In genomic region chr13:82797876-82798275, GRCh38 we compare ENCODE assay signal across 17 cellular contexts.
DNase-seq lines count a peak whose midpoint lies in the region; ATAC-seq lines count a peak whose summit lies in the region.
"Had no signal": no experiment of that assay in that cellular context is flagged by ENCODE, and none has a peak within 500 bp of the region (broad histone marks: within the 10 kb centered on the region; RNA-seq: fewer than 3 reads in every experiment).

No MANE protein-coding gene starts in this region.

- ATAC-seq in sciatic nerve, result peak; percentile 45
- ATAC-seq: A549, GM12878, GM23338, HepG2 had no signal

- H2BK5ac ChIP-seq in trophoblast cell (ENCODE audit: low read depth, low read length, poor library complexity), result no peak overlapping the region

- no peaks in the 10 kb centered on the region for H3K9me3 ChIP-seq in trophoblast cell (ENCODE audit: insufficient read depth, low read depth, low read length)
- H3K9me3 ChIP-seq: A549, BLaER1 had no signal

- H2BK12ac ChIP-seq in trophoblast cell (ENCODE audit: low read length), result no peak overlapping the region

- H3K4ac ChIP-seq in trophoblast cell (ENCODE audit: low read depth, low read length), result no peak overlapping the region

- DNase-seq in COLO829 (ENCODE audit: low spot score), result peak; percentile 30
- DNase-seq in OCI-M1 (lab: John Stamatoyannopoulos, UW), result peak; percentile 66
- peak; percentile 24 for DNase-seq in inferior parietal cortex (ENCODE audit: extremely low spot score)
- DNase-seq in sciatic nerve (ENCODE audit: low spot score), result no peak
- DNase-seq in activated naive CD4-positive, alpha-beta T cell treated with anti-CD3 and anti-CD28 coated beads, Interleukin-2, amount 50 U/mL, for 16 hours, result no peak
- no peak for DNase-seq in trophoblast cell
- DNase-seq in DMS153 (lab: John Stamatoyannopoulos, UW), result no peak
- DNase-seq: Calu3; CD4-positive, CD25-positive, alpha-beta regulatory T cell; DMS 273 treated with DMSO at 0.1 percent for 48 hours; DMS79; H9 had no signal

- intact Hi-C loops in sciatic nerve (cut with DNase I), result no loop called here

- no peak overlapping the region for H4K8ac ChIP-seq in trophoblast cell (ENCODE audit: low read depth, low read length)

- H3K36me3 ChIP-seq in trophoblast cell (ENCODE audit: control insufficient read depth in 1 of 2, insufficient read depth in 2 of 2, low read length in 2 of 2), result no peaks in the 10 kb centered on the region
- H3K36me3 ChIP-seq: BLaER1 had no signal

- H2AFZ ChIP-seq in trophoblast cell (ENCODE audit: insufficient read depth, low read length, poor library complexity), result no peak overlapping the region
- H2AFZ ChIP-seq: GM23338 had no signal

- no peaks in the 10 kb centered on the region for H3K79me2 ChIP-seq in trophoblast cell (ENCODE audit: control insufficient read depth, insufficient read depth, low read length, poor library complexity)

- H3K18ac ChIP-seq in trophoblast cell (ENCODE audit: low read length), result no peak overlapping the region

- H4K91ac ChIP-seq in trophoblast cell (ENCODE audit: low read depth, low read length), result no peak overlapping the region

- no CpG with 5 or more reads among the region's 1 CpG for WGBS in trophoblast cell (ENCODE audit: extremely low coverage, insufficient coverage, insufficient read length)

- H4K12ac ChIP-seq in trophoblast cell (ENCODE audit: low read depth, low read length), result no peak overlapping the region

- no peak overlapping the region for H2AK5ac ChIP-seq in trophoblast cell (ENCODE audit: low read length)

- no peak overlapping the region for H3K4me2 ChIP-seq in trophoblast cell (ENCODE audit: low read length)
- H3K4me2 ChIP-seq: A549, BLaER1, GM23338 had no signal

- H3K14ac ChIP-seq in trophoblast cell (ENCODE audit: low read length), result no peak overlapping the region

- H2BK120ac ChIP-seq in trophoblast cell (ENCODE audit: insufficient read depth, low read length, poor library complexity), result no peak overlapping the region

- H3K4me1 ChIP-seq in trophoblast cell (ENCODE audit: control insufficient read depth in 1 of 2, insufficient read depth in 2 of 2, low read length in 2 of 2), result no peaks in the 10 kb centered on the region
- H3K4me1 ChIP-seq: A549, BLaER1 had no signal

- H3K23ac ChIP-seq in trophoblast cell (ENCODE audit: low read length), result no peak overlapping the region

- no peak overlapping the region for H3K27ac ChIP-seq in trophoblast cell (ENCODE audit: low read depth, low read length)
- H3K27ac ChIP-seq: A549, BLaER1 had no signal

- no peaks in the 10 kb centered on the region for H3K27me3 ChIP-seq in trophoblast cell (ENCODE audit: insufficient read depth, low read length)
- H3K27me3 ChIP-seq: BLaER1 had no signal

- no peak overlapping the region for H3K9ac ChIP-seq in trophoblast cell (ENCODE audit: low read length)
- H3K9ac ChIP-seq: BLaER1 had no signal

- no peaks in the 10 kb centered on the region for H3K79me1 ChIP-seq in trophoblast cell (ENCODE audit: low read length)

- H3K4me3 ChIP-seq in trophoblast cell (ENCODE audit: low read depth, low read length), result no peak overlapping the region
- H3K4me3 ChIP-seq: A549, BLaER1, GM12878, GM23338 had no signal

Comparison
In these comparisons a context has a peak if more than half of its experiments do, and no peak if none do; other contexts are left out.
1. DNase-seq: peak in COLO829 (single experiment), OCI-M1 (single experiment) and inferior parietal cortex (single experiment); none in sciatic nerve (single experiment), activated naive CD4-positive, alpha-beta T cell treated with anti-CD3 and anti-CD28 coated beads, Interleukin-2, amount 50 U/mL, for 16 hours (single experiment), trophoblast cell (0 of 2) and DMS153 (single experiment).